Comparison of ENCODE assay signal across 19 cellular contexts in genomic region chr11:134574425-134574824, GRCh38.
DNase-seq lines count a peak whose midpoint lies in the region; ATAC-seq and TF ChIP-seq lines count a peak whose summit lies in the region.
"Had no signal": no experiment of that assay in that cellular context is flagged by ENCODE, and none has a peak within 500 bp of the region (broad histone marks: within the 10 kb centered on the region; RNA-seq: fewer than 3 reads in every experiment).

No MANE protein-coding gene starts in this region.

- H3K27me3 ChIP-seq in H7 (ENCODE audit: control insufficient read depth, insufficient read depth, low read length) (no peaks in the 10 kb centered on the region; the same call in 1 of the 2 replicates), sigmoid colon (no peaks in the 10 kb centered on the region)

- no peaks in the 10 kb centered on the region for H3K9me3 ChIP-seq in sigmoid colon
- H3K9me3 ChIP-seq: BLaER1 treated with 17β-estradiol and CSF1 and Interleukin-3, amounts not matched to agents 10 nM and 100 nM had no signal

- H3K36me3 ChIP-seq in H7 (replicated peaks; ENCODE audit: control insufficient read depth, insufficient read depth, low read length) (no peaks in the 10 kb centered on the region), sigmoid colon (no peaks in the 10 kb centered on the region)
- H3K36me3 ChIP-seq: BLaER1 treated with 17β-estradiol and CSF1 and Interleukin-3, amounts not matched to agents 10 nM and 100 nM had no signal

- no peak overlapping the region for H3K27ac ChIP-seq in sigmoid colon
- H3K27ac ChIP-seq: BLaER1 treated with 17β-estradiol and CSF1 and Interleukin-3, amounts not matched to agents 10 nM and 100 nM had no signal

- TF ChIP-seq CTCF in sigmoid colon (IDR thresholded peaks at IDR 0.05), result no peak

- TF ChIP-seq EP300 in sigmoid colon (IDR thresholded peaks at IDR 0.05), result no peak

- ATAC-seq in HG02642 (IDR thresholded peaks at IDR 0.05; ENCODE audit: poor library complexity, unreplicated experiment) (no peak), HG03135 (IDR thresholded peaks at IDR 0.05; ENCODE audit: unreplicated experiment) (no peak)
- ATAC-seq in stimulated activated naive CD8-positive, alpha-beta T cell treated with anti-CD3 and anti-CD28 coated beads, Interleukin-15, Interleukin-2, amounts not matched to agents 100 U/mL and 50 U/mL, for 24 hours, result no peak
- ATAC-seq: CD8-positive, alpha-beta T cell; GM23338; HepG2 had no signal

- DNase-seq in H7, result peak; percentile 9
- DNase-seq in activated CD8-positive, alpha-beta memory T cell treated with anti-CD3 and anti-CD28 coated beads, Interleukin-2, amount 50 U/mL, for 48 hours, result peak; percentile 34
- DNase-seq in islet precursor cell, result peak; percentile 34
- DNase-seq in sigmoid colon, result peak; percentile 33
- DNase-seq in stimulated activated naive CD8-positive, alpha-beta T cell treated with anti-CD3 and anti-CD28 coated beads, Interleukin-15, Interleukin-2, amounts not matched to agents 100 U/mL and 50 U/mL, for 24 hours, result no peak
- DNase-seq: Calu3; CD8-positive, alpha-beta T cell; GF-D8; KBM-7; NCI-H1105 treated with DMSO at 0.1 percent for 48 hours; NCI-H1694; NCI-H524; NCI-H82; SIG-M5 had no signal

- 87 to 92% methylated on average over 7 of the region's 7 CpGs for WGBS in sigmoid colon, 2 donors

- intact Hi-C loops in sigmoid colon (cut with DNase I), result no loop called here

- TF ChIP-seq POLR2A in sigmoid colon (IDR thresholded peaks at IDR 0.05), result no peak

- H3K4me3 ChIP-seq in H7 (ENCODE audit: insufficient read depth, low read depth, low read length), result no peak overlapping the region
- no peak overlapping the region for H3K4me3 ChIP-seq in sigmoid colon
- H3K4me3 ChIP-seq: BLaER1 treated with 17β-estradiol and CSF1 and Interleukin-3, amounts not matched to agents 10 nM and 100 nM; GM23338 had no signal

- no peaks in the 10 kb centered on the region for H3K4me1 ChIP-seq in sigmoid colon
- H3K4me1 ChIP-seq: BLaER1 treated with 17β-estradiol and CSF1 and Interleukin-3, amounts not matched to agents 10 nM and 100 nM had no signal
